In the genomic region with DNA sequence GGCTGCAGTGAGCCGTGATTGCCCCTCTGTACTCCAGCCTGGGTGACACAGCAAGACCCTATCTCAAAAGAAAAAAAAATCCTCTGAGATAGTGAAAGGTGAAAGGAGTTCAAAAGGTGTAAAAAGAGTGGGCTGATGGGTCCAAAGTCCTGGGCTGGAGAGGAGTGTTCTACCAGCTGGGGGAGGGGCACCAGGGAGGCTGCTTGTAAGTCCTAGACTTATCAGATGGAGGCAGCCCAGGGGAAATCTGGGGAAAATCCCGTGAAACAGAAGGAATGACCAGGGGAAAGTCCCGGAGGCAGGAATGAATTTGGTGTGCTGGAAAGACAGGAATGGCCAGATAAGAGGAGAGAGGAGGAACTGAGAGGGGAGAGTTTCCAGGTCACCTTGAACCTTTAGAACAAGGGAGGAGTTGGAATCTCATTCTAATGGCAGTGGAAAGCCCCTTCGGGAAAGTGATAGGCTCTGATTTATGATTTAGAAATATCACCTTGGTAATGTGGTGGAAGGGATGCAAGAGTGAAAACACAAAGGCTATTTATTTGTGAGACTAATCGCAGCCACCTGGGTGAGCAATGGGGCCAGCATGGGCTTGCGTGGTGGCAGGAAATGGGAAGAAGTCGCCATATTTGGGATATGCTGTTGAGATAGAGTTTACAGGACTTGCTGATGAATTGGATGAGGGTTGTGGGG, we compare ENCODE assay signal across 16 cellular contexts. TPM values are rescaled to one million over a fixed set of nuclear protein-coding genes. Genes with fewer than 3 reads are reported as not detected.
DNase-seq lines count a peak whose midpoint lies in the region; FAIRE-seq and TF ChIP-seq lines count a peak whose summit lies in the region.
"Had no signal": no experiment of that assay in that cellular context is flagged by ENCODE, and none has a peak within 500 bp of the region (broad histone marks: within the 10 kb centered on the region; RNA-seq: fewer than 3 reads in every experiment).

No MANE protein-coding gene starts in this region.

- no peak for TF ChIP-seq POLR2A in endothelial cell of umbilical vein (IDR thresholded peaks at IDR 0.05; ENCODE audit: low read depth, low read length)

- H3K4me3 Mint-ChIP-seq in mesothelial cell of epicardium: no peak overlapping the region
- H3K4me3 Mint-ChIP-seq: activated CD4-positive, alpha-beta memory T cell treated with anti-CD3 and anti-CD28 coated beads, Interleukin-2, amount 10 ng/mL, durations not matched to agents 7 days and 5 days had no signal

- peak; percentile 59 for DNase-seq in A172 (ENCODE audit: low spot score)
- DNase-seq in endothelial cell of umbilical vein (ENCODE audit: low read depth, low spot score): peak; percentile 24
- DNase-seq in mesothelial cell of epicardium (ENCODE audit: low spot score in 2 of 2, unreplicated experiment in 2 of 2): peak in 1 of 2 experiments; percentile 40
- no peak for DNase-seq in activated gamma-delta T cell treated with Interleukin-2 at 50 U/mL for 16 hours
- no peak for DNase-seq in coronary artery (ENCODE audit: low spot score)
- no peak for DNase-seq in cortex of kidney (lab: John Stamatoyannopoulos, UW)
- DNase-seq in amygdala (lab: John Stamatoyannopoulos, UW): no peak
- DNase-seq: activated CD4-positive, alpha-beta memory T cell treated with anti-CD3 and anti-CD28 coated beads, Interleukin-2, amount 10 ng/mL, durations not matched to agents 7 days and 5 days; activated effector memory CD4-positive, alpha-beta T cell treated with Interleukin-2 at 50 U/mL for 16 hours; CD8-positive, alpha-beta memory T cell; hippocampal formation had no signal

- peak overlapping the region; percentile 68 for H3K27ac Mint-ChIP-seq in mesothelial cell of epicardium
- H3K27ac Mint-ChIP-seq: activated CD4-positive, alpha-beta memory T cell treated with anti-CD3 and anti-CD28 coated beads, Interleukin-2, amount 10 ng/mL, durations not matched to agents 7 days and 5 days had no signal

- H3K4me3 ChIP-seq in HUES6 (ENCODE audit: low read depth, low read length) (no peak overlapping the region), endothelial cell of umbilical vein (replicated peaks in 1 of 3; ENCODE audit: insufficient read depth in 1 of 3, low read depth in 1 of 3, low read length in 3 of 3) (no peak overlapping the region), coronary artery (no peak overlapping the region)
- H3K4me3 ChIP-seq: A549, lung, SJSA1, skin epidermis had no signal

- no peak overlapping the region for H3K4me2 ChIP-seq in endothelial cell of umbilical vein (ENCODE audit: insufficient read depth, low read length)
- H3K4me2 ChIP-seq: A549 had no signal

- peaks cover 14% of the 10 kb centered on the region for H3K4me1 Mint-ChIP-seq in mesothelial cell of epicardium

- H3K9ac ChIP-seq in HUES6 (ENCODE audit: low read length) (peak overlapping the region; percentile 11), endothelial cell of umbilical vein (replicated peaks; ENCODE audit: extremely low read depth, insufficient read depth, low read length) (no peak overlapping the region)

- H3K36me3 ChIP-seq in HUES6 (ENCODE audit: control insufficient read depth, insufficient read depth, low read length) (peaks cover 2% of the 10 kb centered on the region; the same call in 1 of the 2 replicates), endothelial cell of umbilical vein (ENCODE audit: control insufficient read depth in 2 of 2, extremely low read depth in 1 of 2, insufficient read depth in 2 of 2, low read length in 2 of 2) (no peaks in the 10 kb centered on the region)
- H3K36me3 ChIP-seq: SJSA1 had no signal

- CTCF ChIA-PET in endothelial cell of umbilical vein (lab: Charles Lee): no interaction called here

- POLR2A ChIA-PET in endothelial cell of umbilical vein (lab: Charles Lee): no interaction called here

- H3K27me3 ChIP-seq in HUES6 (ENCODE audit: control insufficient read depth, insufficient read depth, low read length): no peaks in the 10 kb centered on the region
- peaks cover 1 to 2% of the 10 kb centered on the region in 2 experiments for H3K27me3 ChIP-seq in endothelial cell of umbilical vein (ENCODE audit: control insufficient read depth in 2 of 2, insufficient read depth in 2 of 2, low read length in 2 of 2)
- H3K27me3 ChIP-seq: SJSA1 had no signal

- no peak overlapping the region for H2AFZ ChIP-seq in endothelial cell of umbilical vein (ENCODE audit: low read depth, low read length)

- no peaks in the 10 kb centered on the region for H3K9me1 ChIP-seq in endothelial cell of umbilical vein (replicated peaks; ENCODE audit: control insufficient read depth, extremely low read depth, insufficient read depth, low read length)

- no peaks in the 10 kb centered on the region for H3K27me3 Mint-ChIP-seq in mesothelial cell of epicardium (ENCODE audit: low read depth)
- H3K27me3 Mint-ChIP-seq: CD8-positive, alpha-beta memory T cell had no signal

- no peaks in the 10 kb centered on the region for H3K9me3 Mint-ChIP-seq in mesothelial cell of epicardium
- H3K9me3 Mint-ChIP-seq: activated CD4-positive, alpha-beta memory T cell treated with anti-CD3 and anti-CD28 coated beads, Interleukin-2, amount 10 ng/mL, durations not matched to agents 7 days and 5 days; CD8-positive, alpha-beta memory T cell had no signal

- H3K27ac ChIP-seq in HUES6 (ENCODE audit: low read depth, low read length): no peak overlapping the region
- no peak overlapping the region for H3K27ac ChIP-seq in endothelial cell of umbilical vein (ENCODE audit: insufficient read depth, low read depth, low read length)
- H3K27ac ChIP-seq in coronary artery: no peak overlapping the region
- H3K27ac ChIP-seq: A549, SJSA1, skin epidermis had no signal

- dilution Hi-C loops in endothelial cell of umbilical vein (cut with MboI; ENCODE audit: extremely low pct_ligation_motif_present, low sequenced_read_pairs): no loop called here

- FAIRE-seq in endothelial cell of umbilical vein (lab: Jason Lieb, UNC): no peak
- FAIRE-seq: A549 had no signal

- H4K20me1 ChIP-seq in endothelial cell of umbilical vein (replicated peaks; ENCODE audit: control insufficient read depth, extremely low read depth, insufficient read depth, low read length): no peaks in the 10 kb centered on the region

- H3K4me1 ChIP-seq in HUES6 (ENCODE audit: control insufficient read depth, insufficient read depth, low read length): peaks cover 17% of the 10 kb centered on the region
- no peaks in the 10 kb centered on the region for H3K4me1 ChIP-seq in endothelial cell of umbilical vein (ENCODE audit: control insufficient read depth, extremely low read depth, insufficient read depth, low read length)

- H3K79me2 ChIP-seq in endothelial cell of umbilical vein (ENCODE audit: control insufficient read depth, insufficient read depth, low read length): no peaks in the 10 kb centered on the region

- H3K9me3 ChIP-seq in HUES6 (ENCODE audit: control insufficient read depth, insufficient read depth, low read depth, low read length): no peaks in the 10 kb centered on the region
- H3K9me3 ChIP-seq in endothelial cell of umbilical vein (replicated peaks; ENCODE audit: control insufficient read depth, insufficient read depth, low read length): no peaks in the 10 kb centered on the region
- H3K9me3 ChIP-seq: A549, SJSA1 had no signal

- H3K36me3 Mint-ChIP-seq in mesothelial cell of epicardium: peaks cover 9% of the 10 kb centered on the region
- H3K36me3 Mint-ChIP-seq: CD8-positive, alpha-beta memory T cell had no signal

- intact Hi-C loops in endothelial cell of umbilical vein (cut with micrococcal nuclease): no loop called here

- BruUV-seq in endothelial cell of umbilical vein (replicated peaks; lab: Mats Ljungman, UMichigan): no TSS peak

- TF ChIP-seq CTCF in endothelial cell of umbilical vein (IDR thresholded peaks at IDR 0.05; ENCODE audit: extremely low read depth in 1 of 2, insufficient read depth in 1 of 2, low read depth in 1 of 2, low read length in 2 of 2) (no peak), mesothelial cell of epicardium (IDR thresholded peaks at IDR 0.05; ENCODE audit: unreplicated experiment) (no peak), coronary artery (IDR thresholded peaks at IDR 0.05) (no peak)

TF ChIP-seq in endothelial cell of umbilical vein, 7 proteins besides CTCF, POLR2A, EP300 and RAD21:
- no peak for TF ChIP-seq POLR2AphosphoS5 (IDR thresholded peaks at IDR 0.05; ENCODE audit: insufficient read depth, low read depth, low read length)
- no peak for TF ChIP-seq FOS (IDR thresholded peaks at IDR 0.05; ENCODE audit: borderline replicate concordance, insufficient read depth, low read length)
- TF ChIP-seq, protein P1, sequence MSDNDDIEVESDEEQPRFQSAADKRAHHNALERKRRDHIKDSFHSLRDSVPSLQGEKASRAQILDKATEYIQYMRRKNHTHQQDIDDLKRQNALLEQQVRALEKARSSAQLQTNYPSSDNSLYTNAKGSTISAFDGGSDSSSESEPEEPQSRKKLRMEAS (IDR thresholded peaks at IDR 0.05; ENCODE audit: insufficient read depth, insufficient read length): no peak
- no peak for TF ChIP-seq GATA2 (IDR thresholded peaks at IDR 0.05; ENCODE audit: insufficient read depth, insufficient read length, low read depth, low read length)

RNA-seq across cellular contexts. Expression of a gene that starts 23.4 kb away (rescaled TPM):
- 54.8 and 69.0 TPM in 2 replicates for total RNA-seq in A172 (2014; rRNA removed; shearing (Covaris generic))
- total RNA-seq in endothelial cell of umbilical vein (74.4 and 75.4 TPM in 2 replicates), mesothelial cell of epicardium (111 to 117 TPM (median 116 TPM) in 3 replicates)
- polyA plus RNA-seq in endothelial cell of umbilical vein: 4.8 and 6.5 TPM in 2 replicates
- 12.6 and 17.2 TPM in 2 replicates for polyA plus RNA-seq in endothelial cell of umbilical vein (2011; cell fraction: cytosol; rRNA removed)
- 22.9 and 27.4 TPM in 2 replicates for polyA plus RNA-seq in endothelial cell of umbilical vein (2011; cell fraction: nucleus; rRNA removed)
- 37.9 and 48.6 TPM in 2 replicates for polyA plus RNA-seq in endothelial cell of umbilical vein (2012)
- polyA minus RNA-seq in endothelial cell of umbilical vein: 12.0 and 14.9 TPM in 2 replicates
- polyA minus RNA-seq in endothelial cell of umbilical vein (2011; cell fraction: cytosol; rRNA and poly(A)+ RNA removed): 24.7 TPM
- 16.1 and 23.7 TPM in 2 replicates for polyA minus RNA-seq in endothelial cell of umbilical vein (2011; cell fraction: nucleus; rRNA and poly(A)+ RNA removed)

Comparison
In these comparisons a context has a peak if more than half of its experiments do, and no peak if none do; other contexts are left out.
1. DNase-seq: peak in A172 (single experiment) and endothelial cell of umbilical vein (single experiment); none in activated gamma-delta T cell treated with Interleukin-2 at 50 U/mL for 16 hours (single experiment), coronary artery (single experiment), cortex of kidney (single experiment) and amygdala (0 of 56).